29 cellular contexts compared by ENCODE assay signal in genomic region chr22:38191746-38192474, GRCh38. TPM values are rescaled to one million over a fixed set of nuclear protein-coding genes. Genes with fewer than 3 reads are reported as not detected.
A peak's percentile ranks its signal among the peaks of the same experiment; 100 is the strongest.
DNase-seq lines count a peak whose midpoint lies in the region; ATAC-seq, FAIRE-seq and TF ChIP-seq lines count a peak whose summit lies in the region.
"Had no signal": no experiment of that assay in that cellular context is flagged by ENCODE, and none has a peak within 500 bp of the region (broad histone marks: within the 10 kb centered on the region; RNA-seq: fewer than 3 reads in every experiment).

No MANE protein-coding gene starts in this region.

- 0 out of 2 replicates have a peak overlapping the region, but pooled peaks have one; percentile 23 for H2AFZ ChIP-seq in K562 (ENCODE audit: low read depth, low read length)

- 35% methylated on average over 7 of the region's 8 CpGs for WGBS in K562 (ENCODE audit: insufficient coverage, low coverage, missing lambda C conversion rate)
- 72 to 83% (median 83%) methylated on average over 8 of the region's 8 CpGs for WGBS in psoas muscle, 3 donors

- H3K4me3 ChIP-seq in HEK293 (ENCODE audit: low read depth, low read length), result no peak overlapping the region
- no peak overlapping the region for H3K4me3 ChIP-seq in K562
- H3K4me3 ChIP-seq in psoas muscle, result no peak overlapping the region
- H3K4me3 ChIP-seq: ascending aorta, heart right ventricle, prostate gland, SJCRH30, spleen, testis had no signal

- H3K9me1 ChIP-seq in K562 (ENCODE audit: control insufficient read depth, insufficient read depth, low read length), result no peaks in the 10 kb centered on the region

- H3K4me1 ChIP-seq in HEK293 (ENCODE audit: control insufficient read depth, insufficient read depth, low read length) (no peaks in the 10 kb centered on the region), K562 (replicated peaks in 1 of 2; ENCODE audit: control insufficient read depth in 2 of 2, insufficient read depth in 2 of 2, low read length in 2 of 2) (peaks cover 6% of the 10 kb centered on the region in 2 experiments; a peak in 3 of 5 replicates), psoas muscle (peaks cover 19% of the 10 kb centered on the region)
- H3K4me1 ChIP-seq: prostate gland had no signal

- POLR2A ChIA-PET in HEK293 (lab: Yijun Ruan, JAX), result interaction anchor here (0.5 kb wide), 1 partner anchor 264 kb away, joined by 3 read pairs; no protein-coding TSS in a partner anchor
- POLR2A ChIA-PET in K562 (lab: Yijun Ruan, JAX), result interaction anchor here (1.7 kb wide), 1 partner anchor 10 kb away, joined by 6 read pairs; the partner anchor contains the start of gene MAFF
- POLR2A ChIA-PET in GM10248 (lab: Yijun Ruan, JAX), result no interaction called here

- peak overlapping the region in 1 of 2 experiments; percentile 48; a peak in 1 of 4 replicates for H3K9ac ChIP-seq in K562 (ENCODE audit: insufficient read depth in 1 of 2, low read depth in 2 of 2, low read length in 2 of 2)

- H3K27ac ChIP-seq in HEK293 (ENCODE audit: extremely low read depth, low read depth, low read length), result no peak overlapping the region
- H3K27ac ChIP-seq in K562 (ENCODE audit: extremely low read depth, low read depth, low read length), result no peak overlapping the region
- peak overlapping the region; percentile 66 for H3K27ac ChIP-seq in psoas muscle
- H3K27ac ChIP-seq: heart right ventricle, prostate gland, SJCRH30, testis, WERI-Rb-1 had no signal

- intact Hi-C loops in K562 (cut with micrococcal nuclease), result no loop called here
- intact Hi-C loops in psoas muscle (cut with DNase I), result no loop called here

- in situ Hi-C loops in K562 (cut with MboI), result no loop called here

- no TSS peak for BruUV-seq in K562 (replicated peaks; lab: Mats Ljungman, UMichigan)

- TF ChIP-seq EP300 in K562 (IDR thresholded peaks at IDR 0.05; ENCODE audit: low read length), result no peak

- CTCF ChIA-PET in HEK293 (lab: Yijun Ruan, JAX) (interaction anchor here (0.6 to 1.6 kb wide), 2 partner anchors 20 to 92 kb away, joined by 3 to 4 read pairs; no protein-coding TSS in a partner anchor), K562 (lab: Yijun Ruan, JAX; ENCODE audit: low intra/inter-chr PET ratio) (no interaction called here), GM10248 (lab: Yijun Ruan, JAX) (interaction anchor here (1.2 to 1.5 kb wide), 3 partner anchors 10 to 48 kb away, joined by 3 to 4 read pairs (median 4); partner anchors contain the start of gene MAFF)

- no peaks in the 10 kb centered on the region for H3K9me3 ChIP-seq in HEK293 (ENCODE audit: control insufficient read depth, insufficient read depth, low read depth, low read length)
- no peaks in the 10 kb centered on the region for H3K9me3 ChIP-seq in K562 (replicated peaks; ENCODE audit: control insufficient read depth, insufficient read depth, low read depth, low read length)
- H3K9me3 ChIP-seq in psoas muscle, result no peaks in the 10 kb centered on the region
- H3K9me3 ChIP-seq: ascending aorta, heart right ventricle, prostate gland, SJCRH30, spleen, testis had no signal

- TF ChIP-seq CTCF in HEK293 (tag by site-specific recombination; IDR thresholded peaks at IDR 0.05) (no peak), K562 (IDR thresholded peaks at IDR 0.05 in 2 of 3, conservative IDR thresholded peaks at IDR 0.05 in 1 of 3; ENCODE audit: insufficient read depth in 2 of 3, low read depth in 1 of 3, low read length in 3 of 3) (no peak), psoas muscle (IDR thresholded peaks at IDR 0.05) (no peak), GM10248 (IDR thresholded peaks at IDR 0.05; ENCODE audit: control extremely low read depth, extremely low read depth, low read depth, missing control alignments) (no peak)

- no peak overlapping the region for H3K4me2 ChIP-seq in K562 (ENCODE audit: insufficient read depth, low read length)

- no peak for DNase-seq in K562 (ENCODE audit: extremely low read depth in 1 of 4, low spot score in 3 of 4)
- peak; percentile 66 for DNase-seq in left kidney (ENCODE audit: low read depth, low spot score)
- no peak for DNase-seq in psoas muscle
- no peak for DNase-seq in GM10248 (ENCODE audit: extremely low spot score)
- DNase-seq in DMS153 treated with DMSO at 0.1 percent for 48 hours (lab: John Stamatoyannopoulos, UW; ENCODE audit: unreplicated experiment), result no peak
- DNase-seq in medulla oblongata (ENCODE audit: extremely low spot score), result no peak
- DNase-seq in GF-D8 (lab: John Stamatoyannopoulos, UW), result no peak
- DNase-seq: activated CD4-positive, alpha-beta memory T cell treated with anti-CD3 and anti-CD28 coated beads for 36 hours; activated naive CD4-positive, alpha-beta T cell treated with anti-CD3 and anti-CD28 coated beads for 36 hours; activated T-cell treated with anti-CD3 and anti-CD28 coated beads, Interleukin-2, amount 50 U/mL, for 1 hour; CD8-positive, alpha-beta T cell; DMS79; endodermal cell; heart right ventricle; immature natural killer cell; Kasumi-1; natural killer cell; NCI-H1105; NCI-H526; PC-3; SJCRH30; spleen; stimulated activated CD4-positive, alpha-beta T cell treated with anti-CD3 and anti-CD28 coated beads, Interleukin-4, amount 100 ng/mL, for 4 hours; T-helper 2 cell; testis; WERI-Rb-1 had no signal

- no peak for TF ChIP-seq RAD21 in K562 (CRISPR knock-in tag; conservative IDR thresholded peaks at IDR 0.05 in 1 of 2, IDR thresholded peaks at IDR 0.05 in 1 of 2)

- no peak for FAIRE-seq in K562 (lab: Jason Lieb, UNC)

- TF ChIP-seq POLR2A in K562 (conservative IDR thresholded peaks at IDR 0.05), result no peak

- no peaks in the 10 kb centered on the region for H3K79me2 ChIP-seq in K562 (ENCODE audit: control insufficient read depth, insufficient read depth, low read length)

- H3K36me3 ChIP-seq in HEK293 (ENCODE audit: control insufficient read depth in 2 of 2, insufficient read depth in 1 of 2, low read length in 2 of 2), result no peaks in the 10 kb centered on the region
- H3K36me3 ChIP-seq in K562 (ENCODE audit: control insufficient read depth, insufficient read depth, low read length), result no peaks in the 10 kb centered on the region
- no peaks in the 10 kb centered on the region for H3K36me3 ChIP-seq in psoas muscle (ENCODE audit: insufficient read depth in 1 of 2, low read depth in 1 of 2)
- H3K36me3 ChIP-seq: ascending aorta, heart right ventricle, prostate gland, SJCRH30, spleen, WERI-Rb-1 had no signal

- no peak for ATAC-seq in K562
- ATAC-seq in psoas muscle, result peak in 2 of 4 donors; percentile 15 to 19
- ATAC-seq: CD8-positive, alpha-beta T cell; heart right ventricle; natural killer cell; PC-3 had no signal

- no peaks in the 10 kb centered on the region for H4K20me1 ChIP-seq in K562 (replicated peaks; ENCODE audit: control insufficient read depth, insufficient read depth, low read length)

- no peaks in the 10 kb centered on the region for H3K27me3 ChIP-seq in K562 (ENCODE audit: control insufficient read depth in 2 of 2, insufficient read depth in 2 of 2, low read length in 2 of 2)
- H3K27me3 ChIP-seq in psoas muscle (ENCODE audit: insufficient read depth in 3 of 3, low read length in 2 of 3), result no peaks in the 10 kb centered on the region
- H3K27me3 ChIP-seq: ascending aorta, heart right ventricle, SJCRH30, spleen, testis had no signal

TF ChIP-seq in HEK293, 187 proteins besides CTCF, POLR2A, EP300 and RAD21 (continues in another document):
- peak; percentile 87 for TF ChIP-seq ZNF16 (tag by site-specific recombination; IDR thresholded peaks at IDR 0.05; ENCODE audit: low read depth)

TF ChIP-seq in K562, 482 proteins besides CTCF, POLR2A, EP300 and RAD21:
- TF ChIP-seq SP2 (IDR thresholded peaks at IDR 0.05; ENCODE audit: extremely low read depth, low read depth, low read length, poor library complexity, severe bottlenecking), result no peak

RNA-seq across cellular contexts. Expression of gene MAFF, which starts 9.9 kb away (rescaled TPM):
- total RNA-seq in K562 (2011; cell fraction: chromatin; rRNA removed; ENCODE audit: low replicate concordance), result 4.2 and 9.2 TPM in 2 replicates
- total RNA-seq in K562 (2011; cell fraction: nucleolus; rRNA removed), result 5.4 and 6.7 TPM in 2 replicates
- 6.3 and 7.8 TPM in 2 replicates for total RNA-seq in K562 (2011; cell fraction: nucleoplasm; rRNA removed)
- total RNA-seq in K562 (2014; rRNA removed) (8.0 and 8.9 TPM in 2 replicates), K562 (2014; rRNA removed; fragmentation: Illumina TruSeq; extraction: Trizol) (4.5 and 5.2 TPM in 2 replicates), K562 (2015; rRNA removed; fragmentation: Illumina TruSeq; extraction: Trizol) (1.9 and 2.1 TPM in 2 replicates), K562 (2021) (5.9 and 7.9 TPM in 2 replicates), psoas muscle (10 to 100 TPM in 3 of 4 donors, 1 to 10 TPM in 1; 5.7 to 63.8 (median 39.5) TPM)
- polyA plus RNA-seq in K562 (2011; rRNA removed) (3.3 and 5.4 TPM in 2 replicates), K562 (2014; fragmentation: Illumina TruSeq; extraction: Trizol) (5.8 and 6.1 TPM in 2 replicates), K562 (2014; fragmentation: Nextera tagmentation; extraction: Ambion mirVana) (under 1 TPM; 0.51 to 0.60 TPM), K562 (2014; rRNA removed) (6.9 and 7.0 TPM in 2 replicates), psoas muscle (100 to 1,000 TPM in 1 of 3 donors, 10 to 100 TPM in 2; 23.6 to 118 (median 26.9) TPM)
- polyA plus RNA-seq in K562 (2011; cell fraction: cytosol; rRNA removed), result 3.1 and 11.0 TPM in 2 replicates
- 1.8 and 4.2 TPM in 2 replicates for polyA plus RNA-seq in K562 (2011; cell fraction: nucleus; rRNA removed)
- 5.4 and 9.4 TPM in 2 replicates for polyA plus RNA-seq in K562 (2012)
- polyA minus RNA-seq in K562 (2011; rRNA and poly(A)+ RNA removed), result 1.8 and 2.8 TPM in 2 replicates
- 2.8 and 3.2 TPM in 2 replicates for polyA minus RNA-seq in K562 (2011; cell fraction: cytosol; rRNA and poly(A)+ RNA removed)
- 2.3 and 2.6 TPM in 2 replicates for polyA minus RNA-seq in K562 (2011; cell fraction: nucleus; rRNA and poly(A)+ RNA removed)

RNA-seq across cellular contexts. Expression of gene PLA2G6, which starts 10.3 kb away (rescaled TPM):
- total RNA-seq in K562 (2011; cell fraction: chromatin; rRNA removed; ENCODE audit: low replicate concordance), result 64.9 and 174 TPM in 2 replicates
- total RNA-seq in K562 (2011; cell fraction: nucleolus; rRNA removed), result 86.7 and 90.4 TPM in 2 replicates
- total RNA-seq in K562 (2011; cell fraction: nucleoplasm; rRNA removed), result 47.3 and 58.2 TPM in 2 replicates
- total RNA-seq in K562 (2014; rRNA removed) (9.1 and 9.7 TPM in 2 replicates), K562 (2014; rRNA removed; fragmentation: Illumina TruSeq; extraction: Trizol) (2.8 and 3.2 TPM in 2 replicates), K562 (2015; rRNA removed; fragmentation: Illumina TruSeq; extraction: Trizol) (2.1 TPM in 2 replicates), K562 (2021) (10.8 and 10.9 TPM in 2 replicates), psoas muscle (10 to 100 TPM in 2 of 4 donors, 1 to 10 TPM in 2; 8.5 to 17.4 (median 11.4) TPM)
- polyA plus RNA-seq in K562 (2011; rRNA removed) (10.9 and 18.1 TPM in 2 replicates), K562 (2014; fragmentation: Illumina TruSeq; extraction: Trizol) (7.9 and 9.7 TPM in 2 replicates), K562 (2014; fragmentation: Nextera tagmentation; extraction: Ambion mirVana) (under 1 TPM; 0.11 to 0.13 TPM), K562 (2014; rRNA removed) (8.8 and 12.2 TPM in 2 replicates), psoas muscle (1 to 10 TPM; 4.5 to 7.1 (median 7.1) TPM)
- 8.3 and 14.3 TPM in 2 replicates for polyA plus RNA-seq in K562 (2011; cell fraction: cytosol; rRNA removed)
- 109 and 177 TPM in 2 replicates for polyA plus RNA-seq in K562 (2011; cell fraction: nucleus; rRNA removed)
- 14.3 and 16.8 TPM in 2 replicates for polyA plus RNA-seq in K562 (2012)
- 27.5 and 34.5 TPM in 2 replicates for polyA minus RNA-seq in K562 (2011; rRNA and poly(A)+ RNA removed)
- 13.3 and 26.9 TPM in 2 replicates for polyA minus RNA-seq in K562 (2011; cell fraction: cytosol; rRNA and poly(A)+ RNA removed)
- polyA minus RNA-seq in K562 (2011; cell fraction: nucleus; rRNA and poly(A)+ RNA removed), result 90.7 and 117 TPM in 2 replicates
